In the genomic region with DNA sequence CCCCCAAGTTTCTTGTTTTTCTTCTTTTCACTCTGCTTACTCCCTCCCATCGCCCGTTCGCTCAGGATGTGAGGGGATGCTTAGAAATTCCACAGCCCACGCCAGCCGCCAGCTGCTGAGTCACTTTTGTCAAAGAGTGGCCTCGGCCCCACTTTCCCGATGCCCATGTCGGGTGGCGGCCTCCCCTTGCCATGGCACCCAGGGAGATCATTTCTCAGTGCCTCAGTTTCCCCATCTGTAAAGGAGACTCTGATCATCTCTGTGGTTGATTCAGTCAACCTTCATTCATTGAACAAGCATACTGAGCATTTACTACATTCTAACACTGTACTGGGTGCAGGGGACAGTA, we compare ENCODE assay signal across 10 cellular contexts. TPM values are rescaled to one million over a fixed set of nuclear protein-coding genes. Genes with fewer than 3 reads are reported as not detected.
DNase-seq lines count a peak whose midpoint lies in the region; ATAC-seq, FAIRE-seq and TF ChIP-seq lines count a peak whose summit lies in the region.
"Had no signal": no experiment of that assay in that cellular context is flagged by ENCODE, and none has a peak within 500 bp of the region (broad histone marks: within the 10 kb centered on the region; RNA-seq: fewer than 3 reads in every experiment).

No MANE protein-coding gene starts in this region.

- 8 to 15% methylated on average over 9 of the region's 9 CpGs for whole genome bisulfite sequencing in heart right ventricle, 2 donors
- 5% methylated on average over 9 of the region's 9 CpGs for WGBS in K562 (ENCODE audit: insufficient coverage, low coverage, missing lambda C conversion rate)
- WGBS in aorta, 2 donors = 0 to 1% methylated on average over 9 of the region's 9 CpGs

- TF ChIP-seq CTCF in heart right ventricle (IDR thresholded peaks at IDR 0.05) = no peak
- TF ChIP-seq CTCF in K562 (IDR thresholded peaks at IDR 0.05 in 2 of 3, conservative IDR thresholded peaks at IDR 0.05 in 1 of 3; ENCODE audit: insufficient read depth in 2 of 3, low read depth in 1 of 3, low read length in 3 of 3) = no peak

- peaks cover 7% of the 10 kb centered on the region; the same call in 1 of the 2 replicates for H4K20me1 ChIP-seq in K562 (replicated peaks; ENCODE audit: control insufficient read depth, insufficient read depth, low read length)

- H3K9me3 ChIP-seq in heart right ventricle = no peaks in the 10 kb centered on the region
- no peaks in the 10 kb centered on the region for H3K9me3 ChIP-seq in K562 (replicated peaks; ENCODE audit: control insufficient read depth, insufficient read depth, low read depth, low read length)
- no peaks in the 10 kb centered on the region for H3K9me3 ChIP-seq in mucosa of rectum (ENCODE audit: control insufficient read depth in 2 of 2, low read length in 2 of 2)
- H3K9me3 ChIP-seq in aorta (ENCODE audit: control insufficient read depth, low read length) = no peaks in the 10 kb centered on the region

- H3K9ac ChIP-seq in K562 (ENCODE audit: insufficient read depth in 1 of 2, low read depth in 2 of 2, low read length in 2 of 2) (no peak overlapping the region; a peak in 1 of 4 replicates), mucosa of rectum (ENCODE audit: low read depth in 1 of 2, low read length in 2 of 2) (peak overlapping the region in 1 of 2 donors; percentile 34)

- DNase-seq in heart right ventricle = peak in 1 of 2 donors; percentile 45
- no peak for DNase-seq in Right ventricle myocardium inferior (ENCODE audit: missing footprints)
- no peak for DNase-seq in K562 (ENCODE audit: extremely low read depth in 1 of 4, low spot score in 3 of 4)
- no peak for DNase-seq in aorta
- DNase-seq in HT-29 (ENCODE audit: low spot score) = no peak
- DNase-seq: DMS153 had no signal

- CTCF ChIA-PET in K562 (lab: Yijun Ruan, JAX; ENCODE audit: low intra/inter-chr PET ratio) = no interaction called here

- H3K27me3 ChIP-seq in heart right ventricle = peaks cover 0 to 12% (median 0%) of the 10 kb centered on the region in 7 donors
- peaks cover 18 to 42% of the 10 kb centered on the region in 2 experiments; a peak in 4 of 5 replicates for H3K27me3 ChIP-seq in K562 (ENCODE audit: control insufficient read depth in 2 of 2, insufficient read depth in 2 of 2, low read length in 2 of 2)
- H3K27me3 ChIP-seq in mucosa of rectum (ENCODE audit: control insufficient read depth in 2 of 2, insufficient read depth in 2 of 2, low read length in 2 of 2) = no peaks in the 10 kb centered on the region
- H3K27me3 ChIP-seq in aorta (ENCODE audit: control insufficient read depth in 1 of 2, insufficient read depth in 2 of 2, low read length in 1 of 2) = no peaks in the 10 kb centered on the region

- H3K4me1 ChIP-seq in heart right ventricle = peaks cover 7 to 62% (median 36%) of the 10 kb centered on the region in 9 donors
- H3K4me1 ChIP-seq in K562 (replicated peaks in 1 of 2; ENCODE audit: control insufficient read depth in 2 of 2, insufficient read depth in 2 of 2, low read length in 2 of 2) = peaks cover 17 to 19% of the 10 kb centered on the region in 2 experiments; a peak in 4 of 5 replicates
- H3K4me1 ChIP-seq in mucosa of rectum (ENCODE audit: control insufficient read depth in 2 of 2, insufficient read depth in 2 of 2, low read length in 2 of 2) = peaks cover 4 to 5% of the 10 kb centered on the region in 2 donors
- H3K4me1 ChIP-seq in aorta (ENCODE audit: control insufficient read depth in 1 of 2, insufficient read depth in 2 of 2, low read length in 2 of 2) = peaks cover 0 to 2% of the 10 kb centered on the region in 2 donors

- H3K79me2 ChIP-seq in K562 (ENCODE audit: control insufficient read depth, insufficient read depth, low read length) = no peaks in the 10 kb centered on the region

- no peak for TF ChIP-seq EP300 in K562 (IDR thresholded peaks at IDR 0.05; ENCODE audit: low read length)

- no peaks in the 10 kb centered on the region for H3K9me1 ChIP-seq in K562 (ENCODE audit: control insufficient read depth, insufficient read depth, low read length)

- BruUV-seq in K562 (replicated peaks; lab: Mats Ljungman, UMichigan) = no TSS peak

- POLR2A ChIA-PET in K562 (lab: Yijun Ruan, JAX) = interaction anchor here (0.5 to 0.7 kb wide), 3 partner anchors 30 to 93 kb away, joined by 3 read pairs; no protein-coding TSS in a partner anchor

- H3K27ac ChIP-seq in heart right ventricle = peak overlapping the region; percentile 73 to 92 (median 85)
- no peak overlapping the region for H3K27ac ChIP-seq in K562 (ENCODE audit: extremely low read depth, low read depth, low read length)
- H3K27ac ChIP-seq in mucosa of rectum (ENCODE audit: low read depth in 2 of 2, low read length in 2 of 2) = peak overlapping the region; percentile 55 to 77
- H3K27ac ChIP-seq in aorta (ENCODE audit: low read depth in 1 of 2, low read length in 2 of 2) = peak overlapping the region; percentile 9 to 95

- no peak for TF ChIP-seq POLR2A in K562 (conservative IDR thresholded peaks at IDR 0.05)

- peak overlapping the region; percentile 35; the same call in 1 of the 2 replicates for H2AFZ ChIP-seq in K562 (ENCODE audit: low read depth, low read length)

- H3K4me3 ChIP-seq in heart right ventricle (peak overlapping the region; percentile 36 to 67 (median 60)), K562 (no peak overlapping the region), mucosa of rectum (ENCODE audit: low read length in 2 of 2) (peak overlapping the region; percentile 40 to 53), aorta (ENCODE audit: low read length in 2 of 2) (no peak overlapping the region)

- TF ChIP-seq RAD21 in K562 (CRISPR knock-in tag; conservative IDR thresholded peaks at IDR 0.05 in 1 of 2, IDR thresholded peaks at IDR 0.05 in 1 of 2) = no peak

- ATAC-seq in heart right ventricle = no peak
- ATAC-seq in Right ventricle myocardium inferior = no peak
- ATAC-seq in K562 = no peak
- ATAC-seq in aorta (ENCODE audit: low FRiP score) = no peak
- ATAC-seq in HG02981 (IDR thresholded peaks at IDR 0.05; ENCODE audit: unreplicated experiment) = no peak
- ATAC-seq in HG02571 (IDR thresholded peaks at IDR 0.05; ENCODE audit: unreplicated experiment) = no peak

- no peak for FAIRE-seq in K562 (lab: Jason Lieb, UNC)
- FAIRE-seq: endometrium had no signal

- in situ Hi-C loops in K562 (cut with MboI) = no loop called here

- H3K36me3 ChIP-seq in heart right ventricle (peaks cover 0 to 19% (median 0%) of the 10 kb centered on the region in 9 donors), K562 (ENCODE audit: control insufficient read depth, insufficient read depth, low read length) (no peaks in the 10 kb centered on the region), mucosa of rectum (ENCODE audit: control insufficient read depth in 2 of 2, insufficient read depth in 2 of 2, low read length in 2 of 2) (no peaks in the 10 kb centered on the region), aorta (ENCODE audit: control insufficient read depth in 1 of 2, insufficient read depth in 2 of 2, low read length in 1 of 2) (no peaks in the 10 kb centered on the region)

- peak overlapping the region; percentile 19 for H3K4me2 ChIP-seq in K562 (ENCODE audit: insufficient read depth, low read length)

- intact Hi-C loops in heart right ventricle (cut with DNase I) (no loop called here), Right ventricle myocardium inferior (cut with DNase I) (no loop called here), K562 (cut with micrococcal nuclease) (no loop called here), aorta (cut with DNase I) (no loop called here)

RNA-seq across cellular contexts. Expression of a gene that starts 0.4 kb away (rescaled TPM):
- 100 to 1,000 TPM in 1 of 10 donors, 10 to 100 TPM in 9; 15.5 to 101 (median 35.9) TPM for total RNA-seq in heart right ventricle
- polyA plus RNA-seq in heart right ventricle = 10 to 100 TPM; 49.1 to 54.3 TPM
- total RNA-seq in Right ventricle myocardium inferior = 57.2 TPM
- 2.1 and 7.7 TPM in 2 replicates for total RNA-seq in K562 (2011; cell fraction: chromatin; rRNA removed; ENCODE audit: low replicate concordance)
- 1.8 and 5.2 TPM in 2 replicates for total RNA-seq in K562 (2011; cell fraction: nucleolus; rRNA removed)
- 3.0 and 3.6 TPM in 2 replicates for total RNA-seq in K562 (2011; cell fraction: nucleoplasm; rRNA removed)
- 0.09 TPM in 1 of 2 replicates, not detected in the other for total RNA-seq in K562 (2014; rRNA removed)
- 0.07 and 0.13 TPM in 2 replicates for total RNA-seq in K562 (2014; rRNA removed; fragmentation: Illumina TruSeq; extraction: Trizol)
- not detected in 2 replicates for total RNA-seq in K562 (2015; rRNA removed; fragmentation: Illumina TruSeq; extraction: Trizol)
- 0.51 and 0.86 TPM in 2 replicates for total RNA-seq in K562 (2021)
- polyA plus RNA-seq in K562 (2011; rRNA removed) = 1.1 and 1.5 TPM in 2 replicates
- 0.71 and 1.6 TPM in 2 replicates for polyA plus RNA-seq in K562 (2011; cell fraction: cytosol; rRNA removed)
- 2.5 and 3.8 TPM in 2 replicates for polyA plus RNA-seq in K562 (2011; cell fraction: nucleus; rRNA removed)
- polyA plus RNA-seq in K562 (2012) = 0.14 and 0.29 TPM in 2 replicates
- polyA plus RNA-seq in K562 (2014; fragmentation: Illumina TruSeq; extraction: Trizol) = 0.03 and 0.09 TPM in 2 replicates
- not detected for polyA plus RNA-seq in K562 (2014; fragmentation: Nextera tagmentation; extraction: Ambion mirVana)
- 0.01 and 0.07 TPM in 2 replicates for polyA plus RNA-seq in K562 (2014; rRNA removed)
- 0.48 and 1.0 TPM in 2 replicates for polyA minus RNA-seq in K562 (2011; rRNA and poly(A)+ RNA removed)
- polyA minus RNA-seq in K562 (2011; cell fraction: cytosol; rRNA and poly(A)+ RNA removed) = 2.6 and 3.1 TPM in 2 replicates
- polyA minus RNA-seq in K562 (2011; cell fraction: nucleus; rRNA and poly(A)+ RNA removed) = 1.5 and 3.9 TPM in 2 replicates
- total RNA-seq in aorta = 100 to 1,000 TPM; 217 to 360 TPM
- 100 to 1,000 TPM in 1 of 2 donors, 10 to 100 TPM in 1; 44.0 to 353 TPM for polyA plus RNA-seq in aorta
- total RNA-seq in HT-29 (2014; rRNA removed; shearing (Covaris generic)) = 1.1 TPM in 1 of 2 replicates, not detected in the other

RNA-seq across cellular contexts. Expression of a gene that starts 10.6 kb away (rescaled TPM):
- total RNA-seq in heart right ventricle (under 1 TPM in 1 of 10 donors, not detected in 9; 0.32 TPM), Right ventricle myocardium inferior (not detected), K562 (2014; rRNA removed) (not detected in 2 replicates), K562 (2014; rRNA removed; fragmentation: Illumina TruSeq; extraction: Trizol) (not detected in 2 replicates), K562 (2015; rRNA removed; fragmentation: Illumina TruSeq; extraction: Trizol) (not detected in 2 replicates), K562 (2021) (0.16 TPM in 1 of 2 replicates, not detected in the other), aorta (not detected)
- polyA plus RNA-seq in heart right ventricle (under 1 TPM in 1 of 2 donors, not detected in 1; 0.13 TPM), K562 (2011; rRNA removed) (0.06 TPM in 1 of 2 replicates, not detected in the other), K562 (2014; fragmentation: Illumina TruSeq; extraction: Trizol) (not detected in 2 replicates), K562 (2014; fragmentation: Nextera tagmentation; extraction: Ambion mirVana) (not detected), K562 (2014; rRNA removed) (not detected in 2 replicates), aorta (10 to 100 TPM in 1 of 2 donors, under 1 TPM in 1; 0.69 to 30.2 TPM)
- total RNA-seq in K562 (2011; cell fraction: chromatin; rRNA removed; ENCODE audit: low replicate concordance) = not detected in 2 replicates
- total RNA-seq in K562 (2011; cell fraction: nucleolus; rRNA removed) = not detected in 2 replicates
- total RNA-seq in K562 (2011; cell fraction: nucleoplasm; rRNA removed) = not detected in 2 replicates
- polyA plus RNA-seq in K562 (2011; cell fraction: cytosol; rRNA removed) = not detected in 2 replicates
- polyA plus RNA-seq in K562 (2011; cell fraction: nucleus; rRNA removed) = not detected in 2 replicates
- polyA plus RNA-seq in K562 (2012) = not detected in 2 replicates
- not detected in 2 replicates for polyA minus RNA-seq in K562 (2011; rRNA and poly(A)+ RNA removed)
- polyA minus RNA-seq in K562 (2011; cell fraction: cytosol; rRNA and poly(A)+ RNA removed) = not detected in 2 replicates
- polyA minus RNA-seq in K562 (2011; cell fraction: nucleus; rRNA and poly(A)+ RNA removed) = not detected in 2 replicates
- total RNA-seq in HT-29 (2014; rRNA removed; shearing (Covaris generic)) = 3.9 and 6.6 TPM in 2 replicates

RNA-seq across cellular contexts. Expression of a gene that starts 33.9 kb away (rescaled TPM):
- total RNA-seq in heart right ventricle (not detected), Right ventricle myocardium inferior (not detected), K562 (2014; rRNA removed) (not detected in 2 replicates), K562 (2014; rRNA removed; fragmentation: Illumina TruSeq; extraction: Trizol) (not detected in 2 replicates), K562 (2015; rRNA removed; fragmentation: Illumina TruSeq; extraction: Trizol) (not detected in 2 replicates), K562 (2021) (not detected in 2 replicates), aorta (not detected)
- polyA plus RNA-seq in heart right ventricle (not detected), K562 (2011; rRNA removed) (not detected in 2 replicates), K562 (2014; fragmentation: Illumina TruSeq; extraction: Trizol) (not detected in 2 replicates), K562 (2014; fragmentation: Nextera tagmentation; extraction: Ambion mirVana) (not detected), K562 (2014; rRNA removed) (not detected in 2 replicates), aorta (under 1 TPM; 0.25 to 0.41 TPM)
- not detected in 2 replicates for total RNA-seq in K562 (2011; cell fraction: chromatin; rRNA removed; ENCODE audit: low replicate concordance)
- total RNA-seq in K562 (2011; cell fraction: nucleolus; rRNA removed) = not detected in 2 replicates
- not detected in 2 replicates for total RNA-seq in K562 (2011; cell fraction: nucleoplasm; rRNA removed)
- not detected in 2 replicates for polyA plus RNA-seq in K562 (2011; cell fraction: cytosol; rRNA removed)
- polyA plus RNA-seq in K562 (2011; cell fraction: nucleus; rRNA removed) = not detected in 2 replicates
- not detected in 2 replicates for polyA plus RNA-seq in K562 (2012)
- not detected in 2 replicates for polyA minus RNA-seq in K562 (2011; rRNA and poly(A)+ RNA removed)
- not detected in 2 replicates for polyA minus RNA-seq in K562 (2011; cell fraction: cytosol; rRNA and poly(A)+ RNA removed)
- polyA minus RNA-seq in K562 (2011; cell fraction: nucleus; rRNA and poly(A)+ RNA removed) = not detected in 2 replicates
- 0.66 and 0.76 TPM in 2 replicates for total RNA-seq in HT-29 (2014; rRNA removed; shearing (Covaris generic))

Comparison
In these comparisons a context has a peak if more than half of its experiments do, and no peak if none do; other contexts are left out.
1. H3K4me3 ChIP-seq: peak in heart right ventricle (10 of 10) and mucosa of rectum (2 of 2); none in K562 (single experiment) and aorta (0 of 2).